Comparison of ENCODE assay signal across 30 cellular contexts in the genomic region with DNA sequence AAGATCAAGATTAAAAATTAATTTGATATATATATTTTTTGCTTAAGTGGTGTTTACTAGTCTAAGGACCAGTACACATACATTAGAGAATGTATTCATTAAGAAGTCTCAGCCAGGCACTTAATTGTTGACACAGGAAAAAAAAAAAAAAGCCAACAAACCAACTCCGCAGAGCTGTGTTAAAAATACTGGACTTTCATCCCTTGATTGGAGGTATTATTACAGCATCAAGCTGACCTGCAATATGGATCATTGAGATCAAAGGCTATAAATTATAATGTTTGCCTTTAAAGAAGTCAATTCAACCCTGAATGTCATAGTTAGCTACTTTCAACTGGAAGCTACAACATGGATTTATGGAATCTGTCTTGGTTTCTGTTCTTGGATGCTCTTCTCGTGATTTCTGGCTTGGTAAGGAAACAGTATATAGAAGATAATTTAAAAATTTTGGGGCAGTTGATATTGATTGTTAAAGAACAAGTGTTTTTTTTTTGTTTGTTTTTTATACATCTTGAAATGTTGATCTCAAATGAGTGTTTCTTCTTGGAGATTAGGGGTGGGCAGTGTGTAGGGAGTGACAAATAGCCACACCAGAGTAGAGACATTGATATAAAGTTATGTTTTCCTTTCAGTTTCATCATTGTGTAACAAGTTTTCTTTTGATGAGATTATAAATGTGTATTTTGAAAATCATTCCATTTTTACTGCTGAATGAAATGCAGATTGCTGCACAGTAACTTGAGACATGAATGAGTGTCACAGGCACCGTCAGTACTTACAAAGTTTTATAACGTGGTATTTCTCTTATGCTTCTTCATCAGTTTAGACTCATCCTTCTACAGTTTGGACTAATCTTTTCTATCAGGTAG. TPM values are rescaled to one million over a fixed set of nuclear protein-coding genes. Genes with fewer than 3 reads are reported as not detected.
"Had no signal": no experiment of that assay in that cellular context is flagged by ENCODE, and none has a peak within 500 bp of the region (broad histone marks: within the 10 kb centered on the region; RNA-seq: fewer than 3 reads in every experiment).

A gene (plus strand): TSS at position 317 of the 869 bp plus-strand sequence. CDS start 32 bp downstream, at position 349.

- FAIRE-seq: colon had no signal

- H3K27ac ChIP-seq: dorsolateral prefrontal cortex, epithelial cell of prostate, gastrocnemius medialis, neural progenitor cell, prostate gland, right atrium auricular region, sigmoid colon, spleen, testis, tibial artery had no signal

- H3K4me1 ChIP-seq: gastrocnemius medialis, neural progenitor cell, prostate gland, right atrium auricular region, sigmoid colon, spleen, testis, tibial artery had no signal

- H3K9me3 ChIP-seq: gastrocnemius medialis, prostate gland, right atrium auricular region, sigmoid colon, testis, tibial artery had no signal

- H3K27me3 ChIP-seq: dorsolateral prefrontal cortex, gastrocnemius medialis, neural progenitor cell, right atrium auricular region, sigmoid colon, spleen, testis, tibial artery had no signal

- H3K36me3 ChIP-seq: gastrocnemius medialis, neural progenitor cell, prostate gland, right atrium auricular region, sigmoid colon, spleen, tibial artery had no signal

- H3K4me3 ChIP-seq: dorsolateral prefrontal cortex, gastrocnemius medialis, lung, neural progenitor cell, prostate gland, right atrium auricular region, sigmoid colon, spleen, testis, tibial artery had no signal

- H3K9ac ChIP-seq: neural progenitor cell had no signal

- DNase-seq: dorsolateral prefrontal cortex; effector CD8-positive, alpha-beta T cell; endodermal cell; foreskin fibroblast; gastrocnemius medialis; head of caudate nucleus; left cardiac atrium; left ventricle myocardium superior; naive thymus-derived CD4-positive, alpha-beta T cell; sigmoid colon; spleen; stimulated activated CD4-positive, alpha-beta T cell treated with anti-CD3 and anti-CD28 coated beads, Interleukin-4, amount 100 ng/mL, for 4 hours; stimulated activated naive CD8-positive, alpha-beta T cell treated with anti-CD3 and anti-CD28 coated beads, Interleukin-15, Interleukin-2, amounts not matched to agents 100 U/mL and 50 U/mL, for 24 hours; substantia nigra; testis; tibial artery had no signal

- ATAC-seq: esophagus mucosa; gastrocnemius medialis; left cardiac atrium; left ventricle myocardium superior; naive thymus-derived CD4-positive, alpha-beta T cell; stimulated activated memory B cell treated with anti-CD40 and anti-IgM and Interleukin-4, amounts not matched to agents 10 μg/mL and 1 μg/mL and 100 μg/mL, for 72 hours; stimulated activated naive CD8-positive, alpha-beta T cell treated with anti-CD3 and anti-CD28 coated beads, Interleukin-15, Interleukin-2, amounts not matched to agents 100 U/mL and 50 U/mL, for 24 hours had no signal

RNA-seq across cellular contexts. Expression of the gene that starts here (rescaled TPM):
- total RNA-seq: endodermal cell, esophagus mucosa, glomerular endothelial cell, kidney epithelial cell, left cardiac atrium, left ventricle myocardium superior, lung, mononuclear cell, osteoblast, right atrium auricular region, sigmoid colon, skeletal muscle tissue had no signal
- polyA plus RNA-seq: lung, spleen, urinary bladder had no signal
